19 cellular contexts compared by ENCODE assay signal in genomic region chr17:72600934-72601333, GRCh38.
DNase-seq lines count a peak whose midpoint lies in the region; ATAC-seq and TF ChIP-seq lines count a peak whose summit lies in the region.
"Had no signal": no experiment of that assay in that cellular context is flagged by ENCODE, and none has a peak within 500 bp of the region (broad histone marks: within the 10 kb centered on the region; RNA-seq: fewer than 3 reads in every experiment).

No MANE protein-coding gene starts in this region.

- no peak overlapping the region for H3K23ac ChIP-seq in IMR-90 (ENCODE audit: low read depth, low read length)

- no peak overlapping the region for H3K27ac ChIP-seq in IMR-90 (ENCODE audit: insufficient read depth, low read length)
- H3K27ac ChIP-seq: gastrocnemius medialis, prostate gland, upper lobe of right lung had no signal

- H3K14ac ChIP-seq in IMR-90 (replicated peaks; ENCODE audit: low read depth, low read length), result peak overlapping the region; percentile 45; the same call in 1 of the 2 replicates

- peaks cover 16% of the 10 kb centered on the region for H3K4me1 ChIP-seq in IMR-90 (ENCODE audit: control insufficient read depth, insufficient read depth, low read length)
- H3K4me1 ChIP-seq: gastrocnemius medialis, prostate gland had no signal

- in situ Hi-C loops in IMR-90 (cut with MboI; ENCODE audit: low sequenced_read_pairs), result no loop called here

- WGBS in IMR-90 (ENCODE audit: extremely low coverage in 2 of 2, insufficient read length in 1 of 2), 2 experiments, result 18% methylated on average over 4 of the region's 4 CpGs; no CpG with 5 or more reads in 1 of the 2 experiments

- POLR2A ChIA-PET in AG04449 (lab: Yijun Ruan, JAX) (interaction anchor here (4.7 kb wide), 1 partner anchor 9 kb away, joined by 38 read pairs; no protein-coding TSS in a partner anchor), IMR-90 (lab: Charles Lee; ENCODE audit: unreplicated experiment) (no interaction called here)

- H3K9me3 ChIP-seq in IMR-90 (ENCODE audit: control insufficient read depth, insufficient read depth, low read length), result no peaks in the 10 kb centered on the region
- H3K9me3 ChIP-seq: gastrocnemius medialis, prostate gland, upper lobe of right lung had no signal

- H3K18ac ChIP-seq in IMR-90 (ENCODE audit: low read depth, low read length), result no peak overlapping the region

- no peak overlapping the region for H4K91ac ChIP-seq in IMR-90 (ENCODE audit: insufficient read depth, low read depth, low read length)

- BruUV-seq in IMR-90 (replicated peaks; lab: Mats Ljungman, UMichigan), result no TSS peak

- no peak overlapping the region for H4K5ac ChIP-seq in IMR-90 (ENCODE audit: low read depth, low read length)

- no peak overlapping the region for H3K4me3 Mint-ChIP-seq in mesothelial cell of epicardium
- H3K4me3 Mint-ChIP-seq: activated CD8-positive, alpha-beta T cell treated with anti-CD3 and anti-CD28 coated beads for 36 hours; activated naive CD8-positive, alpha-beta T cell treated with anti-CD3 and anti-CD28 coated beads, Interleukin-2, amount 50 U/mL, for 24 hours; activated T-helper 1 cell treated with anti-CD3 and anti-CD28 coated beads, Interleukin-12 subunit alpha, Interleukin-12 subunit beta, Interleukin-2, Interleukin-4 antibody, amounts not matched to agents 30 ng/mL and 10 ng/mL and 1 ng/mL, durations not matched to agents 14 hours and 24 hours and 36 hours; IgD-negative memory B cell had no signal

- dilution Hi-C loops in IMR-90 (cut with HindIII; ENCODE audit: low sequenced_read_pairs, unreplicated experiment), result no loop called here

- H3K56ac ChIP-seq in IMR-90 (ENCODE audit: extremely low read depth, insufficient read depth, low read length), result no peak overlapping the region

- H3K4me2 ChIP-seq in IMR-90 (ENCODE audit: low read depth, low read length), result peak overlapping the region; percentile 32; the same call in 1 of the 2 replicates

- intact Hi-C loops in IMR-90 (cut with micrococcal nuclease), result no loop called here

- H2BK5ac ChIP-seq in IMR-90 (ENCODE audit: low read depth, low read length, poor library complexity, severe bottlenecking), result peak overlapping the region; percentile 11

- H3K36me3 ChIP-seq in IMR-90 (ENCODE audit: control insufficient read depth, insufficient read depth, low read length), result no peaks in the 10 kb centered on the region
- H3K36me3 ChIP-seq: gastrocnemius medialis, prostate gland, upper lobe of right lung had no signal

- peak overlapping the region; percentile 87 for H2AK5ac ChIP-seq in IMR-90 (ENCODE audit: low read depth, low read length)

- H2AK9ac ChIP-seq in IMR-90 (replicated peaks; ENCODE audit: low read depth, low read length, poor library complexity), result peak overlapping the region; percentile 31

- CTCF ChIA-PET in AG04449 (lab: Yijun Ruan, JAX) (no interaction called here), IMR-90 (lab: Yijun Ruan, JAX) (no interaction called here)

- peak overlapping the region in 1 of 2 experiments; percentile 57; a peak in 1 of 4 replicates for H4K8ac ChIP-seq in IMR-90 (ENCODE audit: low read depth in 2 of 2, low read length in 2 of 2)

- H3K36me3 Mint-ChIP-seq in mesothelial cell of epicardium, result no peaks in the 10 kb centered on the region
- H3K36me3 Mint-ChIP-seq: IgD-negative memory B cell had no signal

- peak; percentile 77 for ATAC-seq in IMR-90 (ENCODE audit: low read depth)
- ATAC-seq: activated CD8-positive, alpha-beta T cell treated with anti-CD3 and anti-CD28 coated beads for 36 hours; activated naive CD8-positive, alpha-beta T cell treated with anti-CD3 and anti-CD28 coated beads, Interleukin-2, amount 50 U/mL, for 24 hours; gastrocnemius medialis; stimulated activated naive CD8-positive, alpha-beta T cell treated with anti-CD3 and anti-CD28 coated beads, Interleukin-15, Interleukin-2, amounts not matched to agents 100 U/mL and 50 U/mL, for 24 hours; upper lobe of right lung had no signal

- H3K9ac ChIP-seq in IMR-90 (ENCODE audit: low read depth, low read length), result no peak overlapping the region

- H3K4ac ChIP-seq in IMR-90 (ENCODE audit: low read depth, low read length), result peak overlapping the region; percentile 21; the same call in 1 of the 2 replicates

- H3K4me1 Mint-ChIP-seq in mesothelial cell of epicardium, result peaks cover 19% of the 10 kb centered on the region
- H3K4me1 Mint-ChIP-seq: activated naive CD8-positive, alpha-beta T cell treated with anti-CD3 and anti-CD28 coated beads, Interleukin-2, amount 50 U/mL, for 24 hours; IgD-negative memory B cell had no signal

- H2AFZ ChIP-seq in IMR-90 (replicated peaks; ENCODE audit: low read length, poor library complexity), result peak overlapping the region; percentile 1

- no peaks in the 10 kb centered on the region for H3K27me3 ChIP-seq in IMR-90 (ENCODE audit: control insufficient read depth, insufficient read depth, low read length)
- H3K27me3 ChIP-seq: gastrocnemius medialis had no signal

- H2BK15ac ChIP-seq in IMR-90 (ENCODE audit: low read depth, low read length), result no peak overlapping the region; the same call in 2 of the 3 replicates

- H3K27me3 Mint-ChIP-seq in mesothelial cell of epicardium (ENCODE audit: low read depth), result peaks cover 14% of the 10 kb centered on the region

- no peaks in the 10 kb centered on the region for H3K79me1 ChIP-seq in IMR-90 (ENCODE audit: low read depth in 1 of 2, low read length in 2 of 2)

- peak overlapping the region; percentile 35; the same call in 1 of the 2 replicates for H2BK120ac ChIP-seq in IMR-90 (ENCODE audit: low read depth, low read length)

- H3K4me3 ChIP-seq in AG04449 (ENCODE audit: low read depth, low read length) (no peak overlapping the region), IMR-90 (ENCODE audit: insufficient read depth, low read depth, low read length) (no peak overlapping the region)
- H3K4me3 ChIP-seq: gastrocnemius medialis, prostate gland, upper lobe of right lung had no signal

- TF ChIP-seq POLR2A in IMR-90 (IDR thresholded peaks at IDR 0.05; ENCODE audit: low read depth, low read length), result no peak

- peaks cover 12% of the 10 kb centered on the region for H3K9me1 ChIP-seq in IMR-90 (ENCODE audit: insufficient read depth, low read length)

- H3K9me3 Mint-ChIP-seq in mesothelial cell of epicardium, result no peaks in the 10 kb centered on the region
- H3K9me3 Mint-ChIP-seq: activated CD8-positive, alpha-beta T cell treated with anti-CD3 and anti-CD28 coated beads for 36 hours; activated naive CD8-positive, alpha-beta T cell treated with anti-CD3 and anti-CD28 coated beads, Interleukin-2, amount 50 U/mL, for 24 hours; activated T-helper 1 cell treated with anti-CD3 and anti-CD28 coated beads, Interleukin-12 subunit alpha, Interleukin-12 subunit beta, Interleukin-2, Interleukin-4 antibody, amounts not matched to agents 30 ng/mL and 10 ng/mL and 1 ng/mL, durations not matched to agents 14 hours and 24 hours and 36 hours had no signal

- no peak for TF ChIP-seq CTCF in AG04449 (IDR thresholded peaks at IDR 0.05; ENCODE audit: insufficient read depth, low read length, missing control alignments)
- no peak for TF ChIP-seq CTCF in IMR-90 (conservative IDR thresholded peaks at IDR 0.05; ENCODE audit: low read depth, low read length)
- no peak for TF ChIP-seq CTCF in mesothelial cell of epicardium (IDR thresholded peaks at IDR 0.05; ENCODE audit: unreplicated experiment)

- DNase-seq in AG04449 (ENCODE audit: low read depth, low spot score), result peak; percentile 67
- DNase-seq in IMR-90, result peak; percentile 80
- DNase-seq in astrocyte of the hippocampus (ENCODE audit: low read depth, low spot score), result peak; percentile 89
- DNase-seq in mesothelial cell of epicardium (ENCODE audit: low spot score in 2 of 2, unreplicated experiment in 2 of 2), result no peak
- DNase-seq in NCI-H1105 treated with DMSO at 0.1 percent for 48 hours (lab: John Stamatoyannopoulos, UW), result no peak
- DNase-seq in effector CD4-positive, alpha-beta T cell, result no peak
- DNase-seq in activated gamma-delta T cell treated with Interleukin-2 at 50 U/mL for 16 hours, result no peak
- no peak for DNase-seq in NCI-H1105 (lab: John Stamatoyannopoulos, UW)
- DNase-seq: activated CD8-positive, alpha-beta T cell treated with anti-CD3 and anti-CD28 coated beads for 36 hours; activated naive CD8-positive, alpha-beta T cell treated with anti-CD3 and anti-CD28 coated beads, Interleukin-2, amount 50 U/mL, for 24 hours; gastrocnemius medialis; NCI-H82; RPMI8226; stimulated activated naive CD8-positive, alpha-beta T cell treated with anti-CD3 and anti-CD28 coated beads, Interleukin-15, Interleukin-2, amounts not matched to agents 100 U/mL and 50 U/mL, for 24 hours; T-helper 1 cell; upper lobe of right lung had no signal

- 0 out of 2 replicates have a peak overlapping the region, but pooled peaks have one; percentile 12 for H2BK20ac ChIP-seq in IMR-90 (ENCODE audit: low read depth, low read length)

- H4K20me1 ChIP-seq in IMR-90 (ENCODE audit: insufficient read depth, low read length), result peaks cover 3% of the 10 kb centered on the region; the same call in 1 of the 2 replicates

- peak overlapping the region; percentile 5 for H3K27ac Mint-ChIP-seq in mesothelial cell of epicardium
- H3K27ac Mint-ChIP-seq: activated CD8-positive, alpha-beta T cell treated with anti-CD3 and anti-CD28 coated beads for 36 hours; activated naive CD8-positive, alpha-beta T cell treated with anti-CD3 and anti-CD28 coated beads, Interleukin-2, amount 50 U/mL, for 24 hours; activated T-helper 1 cell treated with anti-CD3 and anti-CD28 coated beads, Interleukin-12 subunit alpha, Interleukin-12 subunit beta, Interleukin-2, Interleukin-4 antibody, amounts not matched to agents 30 ng/mL and 10 ng/mL and 1 ng/mL, durations not matched to agents 14 hours and 24 hours and 36 hours had no signal

- TF ChIP-seq RAD21 in IMR-90 (IDR thresholded peaks at IDR 0.05; ENCODE audit: low read length), result no peak

TF ChIP-seq in IMR-90, 13 proteins besides CTCF, POLR2A, EP300 and RAD21:
- TF ChIP-seq FOS (IDR thresholded peaks at IDR 0.05; ENCODE audit: low read depth, low read length), result 0 out of 2 replicates have a peak, but pooled peaks have one; percentile 11
- no peak for TF ChIP-seq USF2 (IDR thresholded peaks at IDR 0.05; ENCODE audit: low read depth, low read length)
- TF ChIP-seq BHLHE40 (IDR thresholded peaks at IDR 0.05; ENCODE audit: low read depth, low read length), result no peak
- TF ChIP-seq RFX5 (IDR thresholded peaks at IDR 0.05; ENCODE audit: low read depth, low read length), result no peak

Comparison
In these comparisons a context has a peak if more than half of its experiments do, and no peak if none do; other contexts are left out.
1. DNase-seq: peak in AG04449 (single experiment), IMR-90 (single experiment) and astrocyte of the hippocampus (single experiment); none in mesothelial cell of epicardium (0 of 2), NCI-H1105 treated with DMSO at 0.1 percent for 48 hours (single experiment), effector CD4-positive, alpha-beta T cell (single experiment), activated gamma-delta T cell treated with Interleukin-2 at 50 U/mL for 16 hours (single experiment) and NCI-H1105 (single experiment).